13 cellular contexts compared by ENCODE assay signal in genomic region chr13:101152184-101152583, GRCh38.
DNase-seq lines count a peak whose midpoint lies in the region; ATAC-seq and TF ChIP-seq lines count a peak whose summit lies in the region.
"Had no signal": no experiment of that assay in that cellular context is flagged by ENCODE, and none has a peak within 500 bp of the region (broad histone marks: within the 10 kb centered on the region; RNA-seq: fewer than 3 reads in every experiment).

No MANE protein-coding gene starts in this region.

- peaks cover 2% of the 10 kb centered on the region for H3K27me3 Mint-ChIP-seq in glutamatergic neuron (ENCODE audit: unreplicated experiment)
- peaks cover 14% of the 10 kb centered on the region for H3K27me3 Mint-ChIP-seq in activated T-helper 2 cell treated with anti-CD3 and anti-CD28 coated beads, Interferon-gamma antibody, Interleukin-2, Interleukin-4, amounts not matched to agents 10 μg/mL and 5 μg/mL and 100 μg/mL, durations not matched to agents 14 hours and 24 hours and 36 hours (ENCODE audit: low read depth)

- no peaks in the 10 kb centered on the region for H3K36me3 Mint-ChIP-seq in glutamatergic neuron (ENCODE audit: unreplicated experiment)
- no peaks in the 10 kb centered on the region for H3K36me3 Mint-ChIP-seq in activated T-helper 2 cell treated with anti-CD3 and anti-CD28 coated beads, Interferon-gamma antibody, Interleukin-2, Interleukin-4, amounts not matched to agents 10 μg/mL and 5 μg/mL and 100 μg/mL, durations not matched to agents 14 hours and 24 hours and 36 hours (ENCODE audit: low read depth)

- DNase-seq in DMS153 (lab: John Stamatoyannopoulos, UW) (peak; percentile 3), DMS153 treated with DMSO at 0.1 percent for 48 hours (lab: John Stamatoyannopoulos, UW; ENCODE audit: unreplicated experiment) (no peak), DMS79 treated with DMSO at 0.1 percent for 48 hours (lab: John Stamatoyannopoulos, UW) (peak; percentile 100), NCI-H1436 treated with DMSO at 0.1 percent for 48 hours (lab: John Stamatoyannopoulos, UW) (peak; percentile 66), glutamatergic neuron (no peak), NCI-H82 treated with DMSO at 0.1 percent for 48 hours (lab: John Stamatoyannopoulos, UW; ENCODE audit: unreplicated experiment) (no peak)
- DNase-seq in activated T-helper 2 cell treated with anti-CD3 and anti-CD28 coated beads, Interferon-gamma antibody, Interleukin-2, Interleukin-4, amounts not matched to agents 10 μg/mL and 5 μg/mL and 100 μg/mL, durations not matched to agents 14 hours and 24 hours and 36 hours (ENCODE audit: low spot score): no peak
- DNase-seq: activated CD8-positive, alpha-beta T cell treated with anti-CD3 and anti-CD28 coated beads, Interleukin-2, amount 10 ng/mL, durations not matched to agents 7 days and 5 days; activated gamma-delta T cell; dorsolateral prefrontal cortex; KG1; NCI-H2081 treated with DMSO at 0.1 percent for 48 hours had no signal

- no peak for ATAC-seq in GM18520 (IDR thresholded peaks at IDR 0.05; ENCODE audit: unreplicated experiment)
- ATAC-seq: activated CD8-positive, alpha-beta T cell treated with anti-CD3 and anti-CD28 coated beads, Interleukin-2, amount 10 ng/mL, durations not matched to agents 7 days and 5 days had no signal

- H3K4me1 Mint-ChIP-seq in glutamatergic neuron (ENCODE audit: low read depth, unreplicated experiment): peaks cover 22% of the 10 kb centered on the region
- no peaks in the 10 kb centered on the region for H3K4me1 Mint-ChIP-seq in activated T-helper 2 cell treated with anti-CD3 and anti-CD28 coated beads, Interferon-gamma antibody, Interleukin-2, Interleukin-4, amounts not matched to agents 10 μg/mL and 5 μg/mL and 100 μg/mL, durations not matched to agents 14 hours and 24 hours and 36 hours (ENCODE audit: low read depth)

- H3K9me3 Mint-ChIP-seq in glutamatergic neuron (ENCODE audit: unreplicated experiment): peaks cover 2% of the 10 kb centered on the region
- no peaks in the 10 kb centered on the region for H3K9me3 Mint-ChIP-seq in activated T-helper 2 cell treated with anti-CD3 and anti-CD28 coated beads, Interferon-gamma antibody, Interleukin-2, Interleukin-4, amounts not matched to agents 10 μg/mL and 5 μg/mL and 100 μg/mL, durations not matched to agents 14 hours and 24 hours and 36 hours

- intact Hi-C loops in activated T-helper 2 cell treated with anti-CD3 and anti-CD28 coated beads, Interferon-gamma antibody, Interleukin-2, Interleukin-4, amounts not matched to agents 10 μg/mL and 5 μg/mL and 100 μg/mL, durations not matched to agents 14 hours and 24 hours and 36 hours (cut with micrococcal nuclease): no loop called here

- H3K27ac Mint-ChIP-seq in glutamatergic neuron (ENCODE audit: unreplicated experiment): peak overlapping the region; percentile 63
- no peak overlapping the region for H3K27ac Mint-ChIP-seq in activated T-helper 2 cell treated with anti-CD3 and anti-CD28 coated beads, Interferon-gamma antibody, Interleukin-2, Interleukin-4, amounts not matched to agents 10 μg/mL and 5 μg/mL and 100 μg/mL, durations not matched to agents 14 hours and 24 hours and 36 hours
- H3K27ac Mint-ChIP-seq: activated CD8-positive, alpha-beta T cell treated with anti-CD3 and anti-CD28 coated beads, Interleukin-2, amount 10 ng/mL, durations not matched to agents 7 days and 5 days had no signal

- H3K4me3 Mint-ChIP-seq in glutamatergic neuron (ENCODE audit: unreplicated experiment): no peak overlapping the region
- no peak overlapping the region for H3K4me3 Mint-ChIP-seq in activated T-helper 2 cell treated with anti-CD3 and anti-CD28 coated beads, Interferon-gamma antibody, Interleukin-2, Interleukin-4, amounts not matched to agents 10 μg/mL and 5 μg/mL and 100 μg/mL, durations not matched to agents 14 hours and 24 hours and 36 hours (ENCODE audit: low read depth)
- H3K4me3 Mint-ChIP-seq: activated CD8-positive, alpha-beta T cell treated with anti-CD3 and anti-CD28 coated beads, Interleukin-2, amount 10 ng/mL, durations not matched to agents 7 days and 5 days had no signal

- TF ChIP-seq CTCF in glutamatergic neuron (IDR thresholded peaks at IDR 0.05; ENCODE audit: partially characterized antibody, unreplicated experiment): no peak

Comparison
In these comparisons a context has a peak if more than half of its experiments do, and no peak if none do; other contexts are left out.
1. DNase-seq: peak in DMS153 (single experiment), DMS79 treated with DMSO at 0.1 percent for 48 hours (single experiment) and NCI-H1436 treated with DMSO at 0.1 percent for 48 hours (single experiment); none in DMS153 treated with DMSO at 0.1 percent for 48 hours (single experiment), glutamatergic neuron (single experiment), NCI-H82 treated with DMSO at 0.1 percent for 48 hours (single experiment) and activated T-helper 2 cell treated with anti-CD3 and anti-CD28 coated beads, Interferon-gamma antibody, Interleukin-2, Interleukin-4, amounts not matched to agents 10 μg/mL and 5 μg/mL and 100 μg/mL, durations not matched to agents 14 hours and 24 hours and 36 hours (single experiment).